Comparison of ENCODE assay signal across 8 cellular contexts in genomic region chr14:54572316-54572715, GRCh38. TPM values are rescaled to one million over a fixed set of nuclear protein-coding genes. Genes with fewer than 3 reads are reported as not detected.
DNase-seq lines count a peak whose midpoint lies in the region; ATAC-seq and TF ChIP-seq lines count a peak whose summit lies in the region.

No MANE protein-coding gene starts in this region.

- no peaks in the 10 kb centered on the region for H3K27me3 ChIP-seq in BLaER1
- no peaks in the 10 kb centered on the region for H3K27me3 ChIP-seq in iPS DF 6.9 (ENCODE audit: control insufficient read depth, insufficient read depth, low read length)
- H3K27me3 ChIP-seq in ovary, result no peaks in the 10 kb centered on the region

- peaks cover 61% of the 10 kb centered on the region for H4K20me1 ChIP-seq in BLaER1

- in situ Hi-C loops in GM13976 (cut with MboI; ENCODE audit: low sequenced_read_pairs, unreplicated experiment) (loop anchor here (10.0 kb wide), 1 partner anchor 112 kb away; no protein-coding TSS in a partner anchor), SK-MEL-5 (cut with HindIII; ENCODE audit: low pct_unique_long_range_greater_than_20kb, low sequenced_read_pairs) (no loop called here)

- TF ChIP-seq EP300 in ovary (IDR thresholded peaks at IDR 0.05), result no peak

- WGBS in iPS DF 6.9 (ENCODE audit: insufficient coverage, insufficient read length), result no CpG with 5 or more reads among the region's 2 CpGs
- WGBS in ovary, 3 donors, result 96 to 99% (median 98%) methylated on average over 2 of the region's 2 CpGs

- ATAC-seq in HG03571 (IDR thresholded peaks at IDR 0.05; ENCODE audit: unreplicated experiment) (no peak), HG03565 (IDR thresholded peaks at IDR 0.05; ENCODE audit: unreplicated experiment) (no peak)

- H3K36me3 ChIP-seq in BLaER1, result peaks cover 69% of the 10 kb centered on the region
- H3K36me3 ChIP-seq in iPS DF 6.9 (ENCODE audit: control insufficient read depth, insufficient read depth, low read length), result no peaks in the 10 kb centered on the region
- no peaks in the 10 kb centered on the region for H3K36me3 ChIP-seq in ovary

- H3K4me3 ChIP-seq in BLaER1 (peak overlapping the region; percentile 14; the same call in 1 of the 2 replicates), iPS DF 6.9 (ENCODE audit: low read length) (no peak overlapping the region), ovary (no peak overlapping the region)

- peaks cover 28% of the 10 kb centered on the region for H3K9me3 ChIP-seq in BLaER1
- H3K9me3 ChIP-seq in iPS DF 6.9 (ENCODE audit: control insufficient read depth, insufficient read depth, low read length), result no peaks in the 10 kb centered on the region
- no peaks in the 10 kb centered on the region for H3K9me3 ChIP-seq in ovary

- H3K4me1 ChIP-seq in BLaER1, result peaks cover 22% of the 10 kb centered on the region
- peaks cover 3% of the 10 kb centered on the region; the same call in 1 of the 2 replicates for H3K4me1 ChIP-seq in iPS DF 6.9 (ENCODE audit: control insufficient read depth, insufficient read depth, low read length)
- H3K4me1 ChIP-seq in ovary (ENCODE audit: insufficient read depth), result peaks cover 2% of the 10 kb centered on the region

- TF ChIP-seq CTCF in GM13976 (IDR thresholded peaks at IDR 0.05; ENCODE audit: borderline replicate concordance, control extremely low read depth, extremely low read depth, insufficient read depth, missing control alignments) (peak; percentile 24), ovary (IDR thresholded peaks at IDR 0.05) (no peak)

- no peak for TF ChIP-seq POLR2A in ovary (IDR thresholded peaks at IDR 0.05)

- intact Hi-C loops in ovary (cut with DNase I), result loop anchor here in 1 of 4 donors (10.0 kb wide), 1 partner anchor 62 kb away; no protein-coding TSS in a partner anchor

- DNase-seq in GM13976 (ENCODE audit: low spot score) (no peak), SK-MEL-5 (ENCODE audit: low read depth, low spot score) (peak; percentile 65), iPS DF 6.9 (ENCODE audit: low read depth, low spot score) (peak; percentile 55), ovary (no peak), dedifferentiated amniotic fluid mesenchymal stem cell (ENCODE audit: extremely low spot score) (no peak)

- no peak overlapping the region for H3K9ac ChIP-seq in BLaER1

- H3K4me2 ChIP-seq in BLaER1, result no peak overlapping the region

- H3K27ac ChIP-seq in BLaER1 (no peak overlapping the region), iPS DF 6.9 (ENCODE audit: low read length) (no peak overlapping the region), ovary (no peak overlapping the region)

RNA-seq across cellular contexts. Expression of gene SAMD4A, which starts 5.4 kb away (rescaled TPM):
- total RNA-seq in SK-MEL-5 (2014; rRNA removed; shearing (Covaris generic)), result 16.2 and 18.0 TPM in 2 replicates
- polyA plus RNA-seq in SK-MEL-5 (2015; cell fraction: cytosol; rRNA removed), result 11.5 and 21.7 TPM in 2 replicates
- 32.7 and 55.1 TPM in 2 replicates for polyA plus RNA-seq in SK-MEL-5 (2015; cell fraction: nucleus; rRNA removed)
- 10 to 100 TPM in 2 of 7 donors, 1 to 10 TPM in 5; 4.6 to 22.4 (median 7.3) TPM for total RNA-seq in ovary
- 10 to 100 TPM in 1 of 2 donors, 1 to 10 TPM in 1; 2.3 to 13.0 TPM for polyA plus RNA-seq in ovary

Comparison
In these comparisons a context has a peak if more than half of its experiments do, and no peak if none do; other contexts are left out.
1. DNase-seq: peak in SK-MEL-5 (single experiment) and iPS DF 6.9 (single experiment); none in GM13976 (single experiment), ovary (0 of 5) and dedifferentiated amniotic fluid mesenchymal stem cell (single experiment).